2 cellular contexts compared by ENCODE assay signal in the genomic region with DNA sequence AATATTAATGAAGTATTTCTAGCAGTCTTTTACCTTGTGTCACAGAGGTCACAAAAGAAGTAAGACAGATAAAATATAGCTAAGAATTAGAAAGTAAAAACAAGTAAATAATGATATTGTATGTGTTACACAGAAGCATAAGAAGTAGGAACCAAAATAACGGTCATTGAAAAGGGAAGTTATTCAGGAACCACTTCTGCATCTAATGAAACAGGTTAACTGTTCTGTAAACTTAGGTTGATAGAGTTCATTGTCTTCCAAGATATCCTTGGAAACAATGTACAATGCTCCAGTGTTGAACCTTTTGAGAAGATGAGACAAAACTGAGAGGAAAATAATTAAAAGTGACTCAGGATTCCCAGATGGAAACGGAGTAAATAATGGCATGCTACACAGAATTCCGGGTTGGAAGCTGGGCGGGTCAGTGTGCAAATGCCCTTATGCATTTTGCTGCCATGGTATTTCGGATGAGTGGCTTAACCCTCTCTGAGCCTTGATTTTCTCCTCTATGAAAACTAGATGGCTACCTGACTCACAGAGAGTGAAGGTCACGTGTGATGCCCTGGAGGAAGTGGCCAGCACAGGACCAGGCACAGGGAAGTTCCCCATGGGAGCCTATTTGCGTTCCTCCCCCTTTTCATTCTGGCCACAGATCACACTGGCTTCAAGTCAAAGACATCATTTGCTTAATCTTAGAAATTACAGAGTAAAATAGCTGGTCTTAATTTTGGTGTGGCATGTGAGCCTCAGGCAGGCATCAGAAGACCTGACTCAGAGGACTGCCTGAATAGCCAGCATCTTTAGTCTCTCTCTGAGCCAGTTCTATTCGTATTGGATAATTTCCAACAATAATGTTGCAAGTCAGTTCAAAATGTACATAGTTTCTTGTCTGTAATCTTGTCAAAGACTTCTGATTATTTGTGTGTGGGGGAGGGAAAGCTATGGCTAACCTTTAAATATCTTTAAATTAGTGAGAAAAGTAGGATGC.
TF ChIP-seq lines count a peak whose summit lies in the region.

No MANE protein-coding gene starts in this region.

TF ChIP-seq in HepG2, 621 proteins besides CTCF, POLR2A, EP300 and RAD21:
- TF ChIP-seq PTBP1 (IDR thresholded peaks at IDR 0.05; ENCODE audit: low read depth, low read length, poor library complexity, severe bottlenecking) (no peak), SRSF9 (IDR thresholded peaks at IDR 0.05; ENCODE audit: borderline replicate concordance, insufficient read depth, low read depth, low read length, poor library complexity, severe bottlenecking) (no peak), MYNN (CRISPR knock-in tag; IDR thresholded peaks at IDR 0.05; ENCODE audit: low read depth) (no peak), ESRRA (CRISPR knock-in tag; IDR thresholded peaks at IDR 0.05; ENCODE audit: low read depth) (no peak), BHLHE40 (IDR thresholded peaks at IDR 0.05; ENCODE audit: low read length) (no peak), SOX13 (IDR thresholded peaks at IDR 0.05) (no peak), SOX13 (CRISPR knock-in tag; conservative IDR thresholded peaks at IDR 0.05 in 1 of 2, IDR thresholded peaks at IDR 0.05 in 1 of 2) (no peak), JUNB (CRISPR knock-in tag; IDR thresholded peaks at IDR 0.05; ENCODE audit: borderline replicate concordance) (no peak), ZNF460 (CRISPR knock-in tag; IDR thresholded peaks at IDR 0.05; ENCODE audit: borderline replicate concordance) (no peak), ATAD3A (CRISPR knock-in tag; IDR thresholded peaks at IDR 0.05) (no peak)
- TF ChIP-seq, protein P1, sequence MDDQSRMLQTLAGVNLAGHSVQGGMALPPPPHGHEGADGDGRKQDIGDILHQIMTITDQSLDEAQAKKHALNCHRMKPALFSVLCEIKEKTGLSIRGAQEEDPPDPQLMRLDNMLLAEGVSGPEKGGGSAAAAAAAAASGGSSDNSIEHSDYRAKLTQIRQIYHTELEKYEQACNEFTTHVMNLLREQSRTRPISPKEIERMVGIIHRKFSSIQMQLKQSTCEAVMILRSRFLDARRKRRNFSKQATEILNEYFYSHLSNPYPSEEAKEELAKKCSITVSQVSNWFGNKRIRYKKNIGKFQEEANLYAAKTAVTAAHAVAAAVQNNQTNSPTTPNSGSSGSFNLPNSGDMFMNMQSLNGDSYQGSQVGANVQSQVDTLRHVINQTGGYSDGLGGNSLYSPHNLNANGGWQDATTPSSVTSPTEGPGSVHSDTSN (CRISPR knock-in tag; IDR thresholded peaks at IDR 0.05; ENCODE audit: borderline replicate concordance): no peak

TF ChIP-seq in GM23338, 12 proteins besides CTCF, POLR2A, EP300 and RAD21:
- TF ChIP-seq, protein P2, sequence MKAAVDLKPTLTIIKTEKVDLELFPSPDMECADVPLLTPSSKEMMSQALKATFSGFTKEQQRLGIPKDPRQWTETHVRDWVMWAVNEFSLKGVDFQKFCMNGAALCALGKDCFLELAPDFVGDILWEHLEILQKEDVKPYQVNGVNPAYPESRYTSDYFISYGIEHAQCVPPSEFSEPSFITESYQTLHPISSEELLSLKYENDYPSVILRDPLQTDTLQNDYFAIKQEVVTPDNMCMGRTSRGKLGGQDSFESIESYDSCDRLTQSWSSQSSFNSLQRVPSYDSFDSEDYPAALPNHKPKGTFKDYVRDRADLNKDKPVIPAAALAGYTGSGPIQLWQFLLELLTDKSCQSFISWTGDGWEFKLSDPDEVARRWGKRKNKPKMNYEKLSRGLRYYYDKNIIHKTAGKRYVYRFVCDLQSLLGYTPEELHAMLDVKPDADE (IDR thresholded peaks at IDR 0.05): no peak
- TF ChIP-seq STAT1 (IDR thresholded peaks at IDR 0.05; ENCODE audit: unreplicated experiment) (no peak), JUNB (IDR thresholded peaks at IDR 0.05; ENCODE audit: unreplicated experiment) (no peak), REST (IDR thresholded peaks at IDR 0.05; ENCODE audit: unreplicated experiment) (no peak), EZH2phosphoT487 (IDR thresholded peaks at IDR 0.05; ENCODE audit: unreplicated experiment) (no peak), POLR2AphosphoS5 (IDR thresholded peaks at IDR 0.05; ENCODE audit: low read depth) (no peak), CREB1 (CRISPR knock-in tag; IDR thresholded peaks at IDR 0.05; ENCODE audit: low read depth) (no peak), EZH2 (IDR thresholded peaks at IDR 0.05; ENCODE audit: low read depth, unreplicated experiment) (no peak), NANOG (IDR thresholded peaks at IDR 0.05; ENCODE audit: borderline replicate concordance) (no peak), ZNF462 (CRISPR knock-in tag; IDR thresholded peaks at IDR 0.05) (no peak), ZNF114 (CRISPR knock-in tag; IDR thresholded peaks at IDR 0.05) (no peak), ZNF331 (CRISPR knock-in tag; IDR thresholded peaks at IDR 0.05; ENCODE audit: low read depth) (no peak)
TF ChIP-seq in GM23338: peak in this region for 0.
